ENCODE assay signal across 39 cellular contexts in the genomic region with DNA sequence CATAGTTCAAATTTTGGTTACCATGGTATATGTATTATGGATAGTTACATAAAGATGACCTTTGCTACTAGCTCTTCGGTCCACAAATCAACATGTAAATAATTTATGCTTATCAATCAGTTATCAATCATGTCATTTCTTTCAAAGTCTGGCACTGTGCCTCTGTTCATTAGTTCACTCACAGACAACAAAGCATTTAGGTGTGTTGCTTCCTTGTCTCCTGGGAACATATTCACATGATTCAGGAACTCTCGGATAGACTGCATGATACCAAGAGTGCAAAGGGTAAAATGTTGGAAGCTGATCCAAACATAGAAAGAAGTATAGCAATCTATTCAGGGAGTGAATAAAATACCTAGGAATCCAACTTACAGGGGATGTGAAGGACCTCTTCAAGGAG. TPM values are rescaled to one million over a fixed set of nuclear protein-coding genes. Genes with fewer than 3 reads are reported as not detected.
"Had no signal": no experiment of that assay in that cellular context is flagged by ENCODE, and none has a peak within 500 bp of the region (broad histone marks: within the 10 kb centered on the region; RNA-seq: fewer than 3 reads in every experiment).

No MANE protein-coding gene starts in this region.

- DNase-seq: Karpas-422, Kasumi-1, MG63, MM.1S, MV-4-11, NCI-H1048, NCI-H1092, NCI-H1092 treated with DMSO at 0.1 percent for 48 hours, NCI-H1105, NCI-H1105 treated with DMSO at 0.1 percent for 48 hours, NCI-H1417, NCI-H1417 treated with DMSO at 0.1 percent for 48 hours, NCI-H1436, NCI-H1436 treated with DMSO at 0.1 percent for 48 hours, NCI-H146, NCI-H1694, NCI-H1694 treated with DMSO at 0.1 percent for 48 hours, NCI-H187, NCI-H187 treated with DMSO at 0.1 percent for 48 hours, NCI-H1930, NCI-H2029, NCI-H2029 treated with DMSO at 0.1 percent for 48 hours, NCI-H2081, NCI-H2081 treated with DMSO at 0.1 percent for 48 hours, NCI-H2107, NCI-H2171, NCI-H2171 treated with DMSO at 0.1 percent for 48 hours, NCI-H2227 treated with DMSO at 0.1 percent for 48 hours, NCI-H226, NCI-H345, NCI-H446, NCI-H446 treated with DMSO at 0.1 percent for 48 hours, NCI-H510A, NCI-H510A treated with DMSO at 0.1 percent for 48 hours had no signal

- H3K36me3 ChIP-seq: MG63 had no signal

- H3K9me3 ChIP-seq: MG63 had no signal

- H3K27me3 ChIP-seq: MG63 had no signal

- H3K4me3 ChIP-seq: MG63 had no signal

- H3K27ac ChIP-seq: KMS-11 had no signal

RNA-seq across cellular contexts. Expression of gene ACRV1, which starts 14.3 kb away (rescaled TPM):
- total RNA-seq: LHCN-M2, M059J, MCF 10A, NCI-H460 had no signal

RNA-seq across cellular contexts. Expression of gene PATE1, which starts 51.1 kb away (rescaled TPM):
- total RNA-seq: LHCN-M2, M059J, MCF 10A, NCI-H460 had no signal
